24 cellular contexts compared by ENCODE assay signal in genomic region chrX:23885803-23886202, GRCh38. TPM values are rescaled to one million over a fixed set of nuclear protein-coding genes. Genes with fewer than 3 reads are reported as not detected.
A peak's percentile ranks its signal among the peaks of the same experiment; 100 is the strongest.
DNase-seq lines count a peak whose midpoint lies in the region; ATAC-seq, FAIRE-seq and TF ChIP-seq lines count a peak whose summit lies in the region.
"Had no signal": no experiment of that assay in that cellular context is flagged by ENCODE, and none has a peak within 500 bp of the region (broad histone marks: within the 10 kb centered on the region; RNA-seq: fewer than 3 reads in every experiment).

No MANE protein-coding gene starts in this region.

- intact Hi-C loops in activated CD4-positive, alpha-beta T cell treated with anti-CD3 and anti-CD28 coated beads for 36 hours (cut with DNase I, micrococcal nuclease), result no loop called here

- H3K4me3 ChIP-seq in A549 (no peak overlapping the region), HEK293 (ENCODE audit: low read depth, low read length) (no peak overlapping the region), RWPE2 (ENCODE audit: severe bottlenecking) (no peak overlapping the region), hepatocyte (no peak overlapping the region)
- H3K4me3 ChIP-seq: lower lobe of right lung, sigmoid colon had no signal

- H3K27ac Mint-ChIP-seq in activated CD4-positive, alpha-beta T cell treated with anti-CD3 and anti-CD28 coated beads for 36 hours, result no peak overlapping the region
- H3K27ac Mint-ChIP-seq: CD4-positive, alpha-beta T cell had no signal

- H3K9me2 ChIP-seq in hepatocyte (replicated peaks; ENCODE audit: insufficient read depth), result no peaks in the 10 kb centered on the region

- no peaks in the 10 kb centered on the region for H3K27me3 Mint-ChIP-seq in activated CD4-positive, alpha-beta T cell treated with anti-CD3 and anti-CD28 coated beads for 36 hours
- H3K27me3 Mint-ChIP-seq: CD4-positive, alpha-beta T cell had no signal

- H3K9me3 ChIP-seq in A549 (no peaks in the 10 kb centered on the region), HEK293 (ENCODE audit: control insufficient read depth, insufficient read depth, low read depth, low read length) (no peaks in the 10 kb centered on the region), RWPE2 (ENCODE audit: severe bottlenecking) (no peaks in the 10 kb centered on the region), hepatocyte (ENCODE audit: low read depth) (no peaks in the 10 kb centered on the region)
- H3K9me3 ChIP-seq: lower lobe of right lung, sigmoid colon had no signal

- 12% methylated on average over 3 of the region's 3 CpGs for WGBS in A549 (ENCODE audit: missing lambda C conversion rate)
- WGBS in hepatocyte (ENCODE audit: low lambda C conversion rate, missing lambda C conversion rate), result 61% methylated on average over 3 of the region's 3 CpGs

- no peaks in the 10 kb centered on the region for H3K79me2 ChIP-seq in hepatocyte
- H3K79me2 ChIP-seq: parathyroid adenoma had no signal

- H3K27ac ChIP-seq in A549 (peak overlapping the region; percentile 88 to 97), HEK293 (ENCODE audit: extremely low read depth, low read depth, low read length) (no peak overlapping the region), RWPE2 (ENCODE audit: poor library complexity, severe bottlenecking) (peak overlapping the region; percentile 86), hepatocyte (peak overlapping the region; percentile 31)
- H3K27ac ChIP-seq: lower lobe of right lung, parathyroid adenoma, sigmoid colon had no signal

- peak overlapping the region; percentile 62 for H3K4me2 ChIP-seq in A549
- no peak overlapping the region for H3K4me2 ChIP-seq in hepatocyte

- H3K27me3 ChIP-seq in RWPE2 (ENCODE audit: insufficient read depth, poor library complexity, severe bottlenecking), result no peaks in the 10 kb centered on the region
- H3K27me3 ChIP-seq in hepatocyte, result no peaks in the 10 kb centered on the region
- H3K27me3 ChIP-seq: sigmoid colon had no signal

- no peak for TF ChIP-seq EP300 in A549 (IDR thresholded peaks at IDR 0.05)

- no peak for TF ChIP-seq RAD21 in A549 (conservative IDR thresholded peaks at IDR 0.05 in 1 of 2, IDR thresholded peaks at IDR 0.05 in 1 of 2)

- H2AFZ ChIP-seq in hepatocyte, result no peak overlapping the region
- H2AFZ ChIP-seq: parathyroid adenoma had no signal

- peaks cover 2% of the 10 kb centered on the region for H3K36me3 Mint-ChIP-seq in activated CD4-positive, alpha-beta T cell treated with anti-CD3 and anti-CD28 coated beads for 36 hours (ENCODE audit: low read depth)

- CTCF ChIA-PET in A549 (lab: Yijun Ruan, JAX) (interaction anchor here (1.1 to 3.8 kb wide), 4 partner anchors 16 to 107 kb away, joined by 3 to 29 read pairs (median 5); partner anchors contain the start of gene SAT1), HEK293 (lab: Yijun Ruan, JAX) (interaction anchor here (0.7 to 4.4 kb wide), 2 partner anchors 16 to 17 kb away, joined by 3 to 19 read pairs; no protein-coding TSS in a partner anchor), HEK293T (lab: Yijun Ruan, JAX) (interaction anchor here (2.2 kb wide), 1 partner anchor 16 kb away, joined by 9 read pairs; no protein-coding TSS in a partner anchor)
- CTCF ChIA-PET in activated CD4-positive, alpha-beta T cell treated with anti-CD3 and anti-CD28 coated beads for 36 hours (lab: Charles Lee), result interaction anchor here (0.7 kb wide), 1 partner anchor 89 kb away, joined by 3 read pairs; no protein-coding TSS in a partner anchor

- POLR2A ChIA-PET in A549 (lab: Yijun Ruan, JAX), result interaction anchor here (0.8 to 2.8 kb wide), 2 partner anchors 16 to 103 kb away, joined by 4 to 12 read pairs; partner anchors contain the start of gene SAT1
- POLR2A ChIA-PET in HEK293 (lab: Yijun Ruan, JAX), result interaction anchor here (2.1 kb wide), 1 partner anchor 102 kb away, joined by 14 read pairs; the partner anchor contains the start of gene SAT1
- POLR2A ChIA-PET in activated CD4-positive, alpha-beta T cell treated with anti-CD3 and anti-CD28 coated beads for 36 hours (lab: Charles Lee), result no interaction called here
- POLR2A ChIA-PET in HEK293T (lab: Yijun Ruan, JAX), result no interaction called here

- peaks cover 16% of the 10 kb centered on the region for H3K4me1 Mint-ChIP-seq in activated CD4-positive, alpha-beta T cell treated with anti-CD3 and anti-CD28 coated beads for 36 hours

- no peaks in the 10 kb centered on the region for H3K9me3 Mint-ChIP-seq in activated CD4-positive, alpha-beta T cell treated with anti-CD3 and anti-CD28 coated beads for 36 hours (ENCODE audit: low read depth)
- H3K9me3 Mint-ChIP-seq: CD4-positive, alpha-beta T cell had no signal

- DNase-seq in A549 (ENCODE audit: low read depth in 1 of 2, low spot score in 1 of 2) (peak in 1 of 2 experiments; percentile 59), RWPE2 (ENCODE audit: low spot score) (no peak), hepatocyte (ENCODE audit: low spot score) (no peak), GM13976 (ENCODE audit: low spot score) (no peak), HEK293T (ENCODE audit: extremely low spot score) (no peak)
- DNase-seq in effector CD4-positive, alpha-beta T cell, result no peak
- DNase-seq in activated CD4-positive, alpha-beta T cell treated with anti-CD3 and anti-CD28 coated beads for 36 hours, result no peak
- DNase-seq: activated CD4-positive, alpha-beta T cell treated with anti-CD3 and anti-CD28 coated beads, Interleukin-2, amount 50 U/mL, for 48 hours; activated gamma-delta T cell; amniotic stem cell; caudate nucleus; CD4-positive, alpha-beta T cell; DMS79; HCEC 1CT; islet precursor cell; lower lobe of right lung; NCI-H1105 treated with DMSO at 0.1 percent for 48 hours; NCI-H2171; SHP77; sigmoid colon; T-helper 1 cell had no signal

- in situ Hi-C loops in GM13976 (cut with MboI; ENCODE audit: low sequenced_read_pairs, unreplicated experiment), result no loop called here

- H3K4me3 Mint-ChIP-seq in activated CD4-positive, alpha-beta T cell treated with anti-CD3 and anti-CD28 coated beads for 36 hours, result no peak overlapping the region
- H3K4me3 Mint-ChIP-seq: CD4-positive, alpha-beta T cell had no signal

- FAIRE-seq in A549 (lab: Jason Lieb, UNC), result peak; percentile 59
- FAIRE-seq: frontal cortex had no signal

- H3K4me1 ChIP-seq in A549 (peaks cover 81% of the 10 kb centered on the region), HEK293 (ENCODE audit: control insufficient read depth, insufficient read depth, low read length) (peaks cover 16% of the 10 kb centered on the region), RWPE2 (ENCODE audit: insufficient read depth, poor library complexity, severe bottlenecking) (peaks cover 28% of the 10 kb centered on the region), hepatocyte (ENCODE audit: insufficient read depth) (peaks cover 28% of the 10 kb centered on the region)
- H3K4me1 ChIP-seq: lower lobe of right lung, parathyroid adenoma had no signal

- TF ChIP-seq POLR2A in A549 (IDR thresholded peaks at IDR 0.05; ENCODE audit: low read length), result no peak

- H3K36me3 ChIP-seq in HEK293 (ENCODE audit: control insufficient read depth in 2 of 2, insufficient read depth in 1 of 2, low read length in 2 of 2), result no peaks in the 10 kb centered on the region
- no peaks in the 10 kb centered on the region for H3K36me3 ChIP-seq in RWPE2 (ENCODE audit: low read depth)
- no peaks in the 10 kb centered on the region for H3K36me3 ChIP-seq in hepatocyte (replicated peaks; ENCODE audit: insufficient read depth, low read depth)
- H3K36me3 ChIP-seq: lower lobe of right lung, sigmoid colon had no signal

- peak in 1 of 2 experiments; percentile 8; a peak in 2 of 6 replicates for ATAC-seq in A549
- ATAC-seq in RWPE2 (ENCODE audit: low read depth), result no peak
- ATAC-seq in activated CD4-positive, alpha-beta T cell treated with anti-CD3 and anti-CD28 coated beads for 36 hours, result no peak
- ATAC-seq: lower lobe of right lung had no signal

- H4K20me1 ChIP-seq in hepatocyte (ENCODE audit: insufficient read depth, poor library complexity, severe bottlenecking), result no peaks in the 10 kb centered on the region

- TF ChIP-seq CTCF in A549 (IDR thresholded peaks at IDR 0.05) (no peak), HEK293 (tag by site-specific recombination; IDR thresholded peaks at IDR 0.05) (no peak), RWPE2 (IDR thresholded peaks at IDR 0.05; ENCODE audit: poor library complexity, severe bottlenecking) (no peak), hepatocyte (IDR thresholded peaks at IDR 0.05; ENCODE audit: poor library complexity) (no peak), GM13976 (IDR thresholded peaks at IDR 0.05; ENCODE audit: borderline replicate concordance, control extremely low read depth, extremely low read depth, insufficient read depth, missing control alignments) (no peak)

TF ChIP-seq in A549, 52 proteins besides CTCF, POLR2A, EP300 and RAD21 (continues in another document):
- no peak for TF ChIP-seq ESRRA (IDR thresholded peaks at IDR 0.05; ENCODE audit: borderline replicate concordance, low read length)

TF ChIP-seq in HEK293, 187 proteins besides CTCF, POLR2A, EP300 and RAD21 (continues in another document):
- TF ChIP-seq ZNF394 (tag by site-specific recombination; IDR thresholded peaks at IDR 0.05; ENCODE audit: borderline replicate concordance) (no peak), ZNF423 (tag by site-specific recombination; IDR thresholded peaks at IDR 0.05) (peak; percentile 50; the same call in 1 of the 2 replicates), HOXA7 (CRISPR knock-in tag; IDR thresholded peaks at IDR 0.05; ENCODE audit: borderline replicate concordance) (no peak)

TF ChIP-seq in HEK293T, 16 proteins besides CTCF, POLR2A, EP300 and RAD21 (continues in another document):
- TF ChIP-seq LEF1 (IDR thresholded peaks at IDR 0.05; ENCODE audit: borderline replicate concordance), result no peak
- no peak for TF ChIP-seq NFRKB (IDR thresholded peaks at IDR 0.05)
- TF ChIP-seq ARNT (IDR thresholded peaks at IDR 0.05), result no peak
- TF ChIP-seq CTBP1 (IDR thresholded peaks at IDR 0.05; ENCODE audit: borderline replicate concordance), result no peak
- no peak for TF ChIP-seq FOXA1 (IDR thresholded peaks at IDR 0.05)

RNA-seq across cellular contexts. Expression of gene APOO, which starts 21.9 kb away (rescaled TPM):
- polyA plus RNA-seq in A549 (2011; rRNA removed), result 48.5 and 59.4 TPM in 2 replicates
- 30.5 and 33.8 TPM in 2 replicates for polyA plus RNA-seq in A549 (2012; cell fraction: cytosol; rRNA removed)
- 10.6 and 10.7 TPM in 2 replicates for polyA plus RNA-seq in A549 (2012; cell fraction: nucleus; rRNA removed)
- 33.3 to 35.1 TPM (median 33.5 TPM) in 3 replicates for polyA plus RNA-seq in A549 (2017; fragmentation: RNase III; extraction: RNeasy Plus Mini Kit Qiagen cat#74134 plus additional on column Dnase treatment)
- polyA minus RNA-seq in A549 (2011; rRNA and poly(A)+ RNA removed), result 9.4 and 9.8 TPM in 2 replicates
- 21.9 and 27.0 TPM in 2 replicates for total RNA-seq in hepatocyte
- 35.3 and 45.1 TPM in 2 replicates for polyA plus RNA-seq in hepatocyte
- total RNA-seq in activated CD4-positive, alpha-beta T cell treated with anti-CD3 and anti-CD28 coated beads for 36 hours, result 10 to 100 TPM; 30.2 to 37.2 TPM

RNA-seq across cellular contexts. Expression of gene CXorf58, which starts 22.0 kb away (rescaled TPM):
- polyA plus RNA-seq in A549 (2011; rRNA removed) (0.37 and 0.47 TPM in 2 replicates), A549 (2017; fragmentation: RNase III; extraction: RNeasy Plus Mini Kit Qiagen cat#74134 plus additional on column Dnase treatment) (0.07 to 0.16 TPM (median 0.15 TPM) in 3 replicates), hepatocyte (0.58 TPM in 1 of 2 replicates, not detected in the other)
- 0.04 and 0.09 TPM in 2 replicates for polyA plus RNA-seq in A549 (2012; cell fraction: cytosol; rRNA removed)
- polyA plus RNA-seq in A549 (2012; cell fraction: nucleus; rRNA removed), result 0.02 and 0.10 TPM in 2 replicates
- polyA minus RNA-seq in A549 (2011; rRNA and poly(A)+ RNA removed), result not detected in 2 replicates
- 0.60 and 2.8 TPM in 2 replicates for total RNA-seq in hepatocyte
- total RNA-seq in activated CD4-positive, alpha-beta T cell treated with anti-CD3 and anti-CD28 coated beads for 36 hours, result under 1 TPM in 1 of 2 experiments, not detected in 1; 0.14 TPM
- total RNA-seq: CD4-positive, alpha-beta T cell; sigmoid colon had no signal

Comparison
In these comparisons a context has a peak if more than half of its experiments do, and no peak if none do; other contexts are left out.
1. POLR2A ChIA-PET loops: an anchor here in A549 (0.8 to 2.8 kb wide) and HEK293 (2.1 kb wide); none called in activated CD4-positive, alpha-beta T cell treated with anti-CD3 and anti-CD28 coated beads for 36 hours and HEK293T.